15 cellular contexts compared by ENCODE assay signal in the genomic region with DNA sequence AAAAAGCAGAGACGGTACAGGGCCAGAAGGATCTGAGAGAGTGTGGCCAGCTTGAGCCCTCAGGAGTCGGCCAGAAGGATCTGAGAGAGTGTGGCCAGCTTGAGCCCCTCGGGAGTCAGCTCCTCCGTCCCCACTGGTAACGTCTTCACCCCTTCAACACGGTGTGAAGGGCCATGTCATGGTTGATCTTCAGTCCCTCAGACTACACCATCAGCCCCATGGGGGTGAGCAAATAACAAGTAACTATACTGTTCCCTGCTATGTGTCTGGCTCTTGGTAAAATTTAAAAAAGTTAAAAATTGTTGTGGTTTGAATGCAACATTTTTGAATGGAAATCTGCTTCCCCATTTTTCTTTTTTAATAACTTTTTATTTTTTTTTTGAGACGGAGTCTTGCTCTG. TPM values are rescaled to one million over a fixed set of nuclear protein-coding genes. Genes with fewer than 3 reads are reported as not detected.
DNase-seq lines count a peak whose midpoint lies in the region; ATAC-seq and TF ChIP-seq lines count a peak whose summit lies in the region.
"Had no signal": no experiment of that assay in that cellular context is flagged by ENCODE, and none has a peak within 500 bp of the region (broad histone marks: within the 10 kb centered on the region; RNA-seq: fewer than 3 reads in every experiment).

No MANE protein-coding gene starts in this region.

- ATAC-seq in activated CD4-positive, alpha-beta T cell treated with anti-CD3 and anti-CD28 coated beads for 36 hours = no peak
- no peak for ATAC-seq in central memory CD8-positive, alpha-beta T cell (replicated peaks; ENCODE audit: extremely low read depth, poor library complexity, severe bottlenecking)
- ATAC-seq: A549, left ventricle myocardium superior, sciatic nerve had no signal

- H2BK5ac ChIP-seq in trophoblast cell (ENCODE audit: low read depth, low read length, poor library complexity) = no peak overlapping the region

- H4K12ac ChIP-seq in trophoblast cell (ENCODE audit: low read depth, low read length) = no peak overlapping the region

- no peak overlapping the region for H3K4ac ChIP-seq in trophoblast cell (ENCODE audit: low read depth, low read length)

- H3K27me3 ChIP-seq in trophoblast cell (ENCODE audit: insufficient read depth, low read length) (no peaks in the 10 kb centered on the region), brain microvascular endothelial cell (replicated peaks) (no peaks in the 10 kb centered on the region)

- no peak overlapping the region for H2BK120ac ChIP-seq in trophoblast cell (ENCODE audit: insufficient read depth, low read length, poor library complexity)

- no peak overlapping the region for H2AFZ ChIP-seq in trophoblast cell (ENCODE audit: insufficient read depth, low read length, poor library complexity)

- CTCF ChIA-PET in activated CD4-positive, alpha-beta T cell treated with anti-CD3 and anti-CD28 coated beads for 36 hours (lab: Charles Lee) = no interaction called here
- CTCF ChIA-PET in activated CD4-positive, alpha-beta T cell treated with anti-CD3 and anti-CD28 coated beads, Interleukin-2, amount 10 ng/mL, durations not matched to agents 7 days and 5 days (lab: Charles Lee) = interaction anchor here (0.6 kb wide), 1 partner anchor 149 kb away, joined by 3 read pairs; no protein-coding TSS in a partner anchor

- no peak overlapping the region for H3K9ac ChIP-seq in trophoblast cell (ENCODE audit: low read length)

- no peak overlapping the region for H4K91ac ChIP-seq in trophoblast cell (ENCODE audit: low read depth, low read length)

- H3K27ac ChIP-seq in trophoblast cell (ENCODE audit: low read depth, low read length) = no peak overlapping the region
- no peak overlapping the region for H3K27ac ChIP-seq in brain microvascular endothelial cell

- H3K4me3 ChIP-seq in trophoblast cell (ENCODE audit: low read depth, low read length) (peak overlapping the region; percentile 10), brain microvascular endothelial cell (ENCODE audit: low read depth, low read length) (no peak overlapping the region)

- WGBS in trophoblast cell (ENCODE audit: extremely low coverage, insufficient coverage, insufficient read length) = no CpG with 5 or more reads among the region's 7 CpGs

- H2AK5ac ChIP-seq in trophoblast cell (ENCODE audit: low read length) = no peak overlapping the region

- H3K18ac ChIP-seq in trophoblast cell (ENCODE audit: low read length) = no peak overlapping the region

- no peak overlapping the region for H2BK12ac ChIP-seq in trophoblast cell (ENCODE audit: low read length)

- intact Hi-C loops in activated CD4-positive, alpha-beta T cell treated with anti-CD3 and anti-CD28 coated beads for 36 hours (cut with DNase I, micrococcal nuclease) = no loop called here

- no peak overlapping the region for H3K4me2 ChIP-seq in trophoblast cell (ENCODE audit: low read length)

- H3K4me1 ChIP-seq in trophoblast cell (ENCODE audit: control insufficient read depth in 1 of 2, insufficient read depth in 2 of 2, low read length in 2 of 2) = peaks cover 5 to 7% of the 10 kb centered on the region in 2 experiments
- H3K4me1 ChIP-seq: A549 had no signal

- H3K4me3 Mint-ChIP-seq in activated CD4-positive, alpha-beta T cell treated with anti-CD3 and anti-CD28 coated beads for 36 hours = peak overlapping the region; percentile 98
- no peak overlapping the region for H3K4me3 Mint-ChIP-seq in activated CD4-positive, alpha-beta T cell treated with anti-CD3 and anti-CD28 coated beads, Interleukin-2, amount 10 ng/mL, durations not matched to agents 7 days and 5 days
- H3K4me3 Mint-ChIP-seq in IgD-negative memory B cell = peak overlapping the region in 3 of 4 donors; percentile 58 to 74 (median 72)
- H3K4me3 Mint-ChIP-seq in central memory CD8-positive, alpha-beta T cell = peak overlapping the region; percentile 58

- peaks cover 13% of the 10 kb centered on the region for H3K79me2 ChIP-seq in trophoblast cell (ENCODE audit: control insufficient read depth, insufficient read depth, low read length, poor library complexity)

- in situ Hi-C loops in brain microvascular endothelial cell (cut with HindIII; ENCODE audit: low pct_ligation_motif_present, low sequenced_read_pairs) = no loop called here

- H3K36me3 ChIP-seq in trophoblast cell (ENCODE audit: control insufficient read depth in 1 of 2, insufficient read depth in 2 of 2, low read length in 2 of 2) (peaks cover 5 to 13% of the 10 kb centered on the region in 2 experiments), brain microvascular endothelial cell (replicated peaks) (no peaks in the 10 kb centered on the region)

- H4K8ac ChIP-seq in trophoblast cell (ENCODE audit: low read depth, low read length) = no peak overlapping the region

- H3K9me3 Mint-ChIP-seq in activated CD4-positive, alpha-beta T cell treated with anti-CD3 and anti-CD28 coated beads for 36 hours (ENCODE audit: low read depth) = peaks cover 13% of the 10 kb centered on the region
- H3K9me3 Mint-ChIP-seq in activated CD4-positive, alpha-beta T cell treated with anti-CD3 and anti-CD28 coated beads, Interleukin-2, amount 10 ng/mL, durations not matched to agents 7 days and 5 days = peaks cover 18% of the 10 kb centered on the region
- H3K9me3 Mint-ChIP-seq in IgD-negative memory B cell = peaks cover 6 to 10% (median 8%) of the 10 kb centered on the region in 3 donors
- H3K9me3 Mint-ChIP-seq in central memory CD8-positive, alpha-beta T cell = no peaks in the 10 kb centered on the region

- H3K23ac ChIP-seq in trophoblast cell (ENCODE audit: low read length) = no peak overlapping the region

- H3K79me1 ChIP-seq in trophoblast cell (ENCODE audit: low read length) = peaks cover 7% of the 10 kb centered on the region

- H3K36me3 Mint-ChIP-seq in activated CD4-positive, alpha-beta T cell treated with anti-CD3 and anti-CD28 coated beads for 36 hours (ENCODE audit: low read depth) = peaks cover 63% of the 10 kb centered on the region
- H3K36me3 Mint-ChIP-seq in activated CD4-positive, alpha-beta T cell treated with anti-CD3 and anti-CD28 coated beads, Interleukin-2, amount 10 ng/mL, durations not matched to agents 7 days and 5 days (ENCODE audit: low read depth) = peaks cover 53% of the 10 kb centered on the region
- peaks cover 14% of the 10 kb centered on the region for H3K36me3 Mint-ChIP-seq in IgD-negative memory B cell
- peaks cover 16% of the 10 kb centered on the region for H3K36me3 Mint-ChIP-seq in central memory CD8-positive, alpha-beta T cell (ENCODE audit: insufficient read depth)

- no peaks in the 10 kb centered on the region for H3K27me3 Mint-ChIP-seq in activated CD4-positive, alpha-beta T cell treated with anti-CD3 and anti-CD28 coated beads for 36 hours
- no peaks in the 10 kb centered on the region for H3K27me3 Mint-ChIP-seq in activated CD4-positive, alpha-beta T cell treated with anti-CD3 and anti-CD28 coated beads, Interleukin-2, amount 10 ng/mL, durations not matched to agents 7 days and 5 days
- no peaks in the 10 kb centered on the region for H3K27me3 Mint-ChIP-seq in IgD-negative memory B cell
- H3K27me3 Mint-ChIP-seq in central memory CD8-positive, alpha-beta T cell = no peaks in the 10 kb centered on the region

- POLR2A ChIA-PET in activated CD4-positive, alpha-beta T cell treated with anti-CD3 and anti-CD28 coated beads for 36 hours (lab: Charles Lee) = no interaction called here
- POLR2A ChIA-PET in activated CD4-positive, alpha-beta T cell treated with anti-CD3 and anti-CD28 coated beads, Interleukin-2, amount 10 ng/mL, durations not matched to agents 7 days and 5 days (lab: Charles Lee) = no interaction called here

- no peak for DNase-seq in activated CD4-positive, alpha-beta T cell treated with anti-CD3 and anti-CD28 coated beads for 36 hours
- DNase-seq in activated CD4-positive, alpha-beta T cell treated with anti-CD3 and anti-CD28 coated beads, Interleukin-2, amount 10 ng/mL, durations not matched to agents 7 days and 5 days = no peak
- no peak for DNase-seq in central memory CD8-positive, alpha-beta T cell (ENCODE audit: low spot score in 2 of 2)
- DNase-seq in trophoblast cell (no peak), COLO668 (lab: John Stamatoyannopoulos, UW; ENCODE audit: unreplicated experiment) (no peak), LoVo (ENCODE audit: low spot score) (no peak), brain microvascular endothelial cell (no peak)
- DNase-seq: activated CD8-positive, alpha-beta memory T cell treated with anti-CD3 and anti-CD28 coated beads, Interleukin-2, amount 50 U/mL, for 48 hours; left ventricle myocardium superior; NCI-H1092 treated with DMSO at 0.1 percent for 48 hours; SK-N-SH; stimulated activated CD4-positive, alpha-beta T cell treated with anti-CD3 and anti-CD28 coated beads, Interleukin-2, amount 100 ng/mL, for 48 hours had no signal

- no peaks in the 10 kb centered on the region for H3K9me3 ChIP-seq in trophoblast cell (ENCODE audit: insufficient read depth, low read depth, low read length)

- peaks cover 27% of the 10 kb centered on the region for H3K4me1 Mint-ChIP-seq in activated CD4-positive, alpha-beta T cell treated with anti-CD3 and anti-CD28 coated beads for 36 hours
- H3K4me1 Mint-ChIP-seq in activated CD4-positive, alpha-beta T cell treated with anti-CD3 and anti-CD28 coated beads, Interleukin-2, amount 10 ng/mL, durations not matched to agents 7 days and 5 days = peaks cover 36% of the 10 kb centered on the region
- H3K4me1 Mint-ChIP-seq in IgD-negative memory B cell = peaks cover 7 to 27% (median 25%) of the 10 kb centered on the region in 3 donors
- H3K4me1 Mint-ChIP-seq in central memory CD8-positive, alpha-beta T cell = peaks cover 34% of the 10 kb centered on the region

- H3K27ac Mint-ChIP-seq in activated CD4-positive, alpha-beta T cell treated with anti-CD3 and anti-CD28 coated beads for 36 hours = no peak overlapping the region
- H3K27ac Mint-ChIP-seq in activated CD4-positive, alpha-beta T cell treated with anti-CD3 and anti-CD28 coated beads, Interleukin-2, amount 10 ng/mL, durations not matched to agents 7 days and 5 days = no peak overlapping the region
- H3K27ac Mint-ChIP-seq in IgD-negative memory B cell = peak overlapping the region in 1 of 3 donors; percentile 70
- H3K27ac Mint-ChIP-seq in central memory CD8-positive, alpha-beta T cell (ENCODE audit: low read depth) = no peak overlapping the region

- no peak for TF ChIP-seq CTCF in brain microvascular endothelial cell (IDR thresholded peaks at IDR 0.05; ENCODE audit: low read depth, low read length, missing control alignments)

- no peak overlapping the region for H3K14ac ChIP-seq in trophoblast cell (ENCODE audit: low read length)

RNA-seq across cellular contexts. Expression of a gene that starts 1.6 kb away (rescaled TPM):
- 1 to 10 TPM; 4.4 to 4.5 TPM for total RNA-seq in activated CD4-positive, alpha-beta T cell treated with anti-CD3 and anti-CD28 coated beads for 36 hours
- 1 to 10 TPM; 5.1 to 5.4 TPM for total RNA-seq in activated CD4-positive, alpha-beta T cell treated with anti-CD3 and anti-CD28 coated beads, Interleukin-2, amount 10 ng/mL, durations not matched to agents 7 days and 5 days
- polyA plus RNA-seq in IgD-negative memory B cell = 0.98 TPM
- polyA plus RNA-seq in trophoblast cell (2013) = 4.0 and 4.1 TPM in 2 replicates

RNA-seq across cellular contexts. Expression of a gene that starts 28.0 kb away (rescaled TPM):
- 10 to 100 TPM; 38.6 to 53.6 TPM for total RNA-seq in activated CD4-positive, alpha-beta T cell treated with anti-CD3 and anti-CD28 coated beads for 36 hours
- total RNA-seq in activated CD4-positive, alpha-beta T cell treated with anti-CD3 and anti-CD28 coated beads, Interleukin-2, amount 10 ng/mL, durations not matched to agents 7 days and 5 days = 10 to 100 TPM; 57.0 to 59.5 TPM
- polyA plus RNA-seq in IgD-negative memory B cell = 76.1 TPM
- polyA plus RNA-seq in trophoblast cell (2013) = 35.7 and 37.2 TPM in 2 replicates

RNA-seq across cellular contexts. Expression of a gene that starts 48.5 kb away (rescaled TPM):
- total RNA-seq in activated CD4-positive, alpha-beta T cell treated with anti-CD3 and anti-CD28 coated beads for 36 hours = 10 to 100 TPM; 32.2 to 38.5 TPM
- total RNA-seq in activated CD4-positive, alpha-beta T cell treated with anti-CD3 and anti-CD28 coated beads, Interleukin-2, amount 10 ng/mL, durations not matched to agents 7 days and 5 days = 10 to 100 TPM; 33.5 to 34.6 TPM
- polyA plus RNA-seq in IgD-negative memory B cell = 32.4 TPM
- 20.1 and 23.8 TPM in 2 replicates for polyA plus RNA-seq in trophoblast cell (2013)

RNA-seq across cellular contexts. Expression of a gene that starts 49.6 kb away (rescaled TPM):
- 1 to 10 TPM; 3.1 to 3.8 TPM for total RNA-seq in activated CD4-positive, alpha-beta T cell treated with anti-CD3 and anti-CD28 coated beads for 36 hours
- total RNA-seq in activated CD4-positive, alpha-beta T cell treated with anti-CD3 and anti-CD28 coated beads, Interleukin-2, amount 10 ng/mL, durations not matched to agents 7 days and 5 days = 1 to 10 TPM; 4.3 to 5.0 TPM
- polyA plus RNA-seq in IgD-negative memory B cell = 2.9 TPM
- polyA plus RNA-seq in trophoblast cell (2013) = 2.4 and 2.7 TPM in 2 replicates
